ENCODE assay signal across 14 cellular contexts in genomic region chr6:142014515-142014914, GRCh38.
DNase-seq lines count a peak whose midpoint lies in the region; ATAC-seq, FAIRE-seq and TF ChIP-seq lines count a peak whose summit lies in the region.
"Had no signal": no experiment of that assay in that cellular context is flagged by ENCODE, and none has a peak within 500 bp of the region (broad histone marks: within the 10 kb centered on the region; RNA-seq: fewer than 3 reads in every experiment).

No MANE protein-coding gene starts in this region.

- H3K4me3 ChIP-seq in AG09309 (ENCODE audit: control insufficient read depth, low read depth, low read length) = no peak overlapping the region; the same call in 1 of the 2 replicates
- peak overlapping the region; percentile 44; the same call in 1 of the 2 replicates for H3K4me3 ChIP-seq in HUES48 (ENCODE audit: low read depth, low read length)
- no peak overlapping the region for H3K4me3 ChIP-seq in bronchial epithelial cell (ENCODE audit: low read depth, low read length)
- H3K4me3 ChIP-seq: K562 had no signal

- H3K9ac ChIP-seq in HUES48 (ENCODE audit: low read depth, low read length) = peak overlapping the region; percentile 50

- peak; percentile 82 for DNase-seq in AG09309 (ENCODE audit: low read depth)
- DNase-seq in bronchial epithelial cell (ENCODE audit: low read depth) = peak; percentile 91
- DNase-seq in kidney glomerular epithelial cell (lab: John Stamatoyannopoulos, UW) = peak; percentile 82
- no peak for DNase-seq in GM20000 (ENCODE audit: low spot score)
- no peak for DNase-seq in NCI-H510A (lab: John Stamatoyannopoulos, UW)
- DNase-seq: activated CD4-positive, CD25-positive, alpha-beta regulatory T cell treated with anti-CD3 and anti-CD28 coated beads, Interleukin-2, amount 50 U/mL, for 72 hours; amygdala; head of caudate nucleus; NCI-H524 treated with DMSO at 0.1 percent for 48 hours had no signal

- H3K36me3 ChIP-seq in HUES48 (ENCODE audit: control insufficient read depth, insufficient read depth, low read length) = no peaks in the 10 kb centered on the region
- H3K36me3 ChIP-seq in bronchial epithelial cell (ENCODE audit: control insufficient read depth, insufficient read depth, low read length) = no peaks in the 10 kb centered on the region

- H3K27me3 ChIP-seq in HUES48 (ENCODE audit: control insufficient read depth, insufficient read depth, low read length) (no peaks in the 10 kb centered on the region), bronchial epithelial cell (ENCODE audit: control insufficient read depth, insufficient read depth, low read length) (no peaks in the 10 kb centered on the region)

- H3K4me1 ChIP-seq in HUES48 (ENCODE audit: control insufficient read depth, insufficient read depth, low read length) = peaks cover 18% of the 10 kb centered on the region

- H3K9me3 ChIP-seq in HUES48 (ENCODE audit: control insufficient read depth, insufficient read depth, low read length) = no peaks in the 10 kb centered on the region

- ATAC-seq in GM21390 (IDR thresholded peaks at IDR 0.05; ENCODE audit: unreplicated experiment) = no peak
- no peak for ATAC-seq in GM19324 (IDR thresholded peaks at IDR 0.05; ENCODE audit: low FRiP score, unreplicated experiment)
- ATAC-seq: K562 had no signal

- peak overlapping the region; percentile 86 for H3K27ac ChIP-seq in HUES48 (ENCODE audit: low read depth, low read length)

- FAIRE-seq in bronchial epithelial cell (lab: Jason Lieb, UNC) = no peak
- FAIRE-seq: D721Med, K562 had no signal

- no peak for TF ChIP-seq CTCF in AG09309 (IDR thresholded peaks at IDR 0.05; ENCODE audit: control insufficient read depth, insufficient read depth, low read depth, low read length, missing control alignments)
- TF ChIP-seq CTCF in bronchial epithelial cell (IDR thresholded peaks at IDR 0.05; ENCODE audit: insufficient read depth, low read length, severe bottlenecking) = no peak
- no peak for TF ChIP-seq CTCF in GM20000 (IDR thresholded peaks at IDR 0.05; ENCODE audit: extremely low read depth, missing control alignments)

Comparison
In these comparisons a context has a peak if more than half of its experiments do, and no peak if none do; other contexts are left out.
1. DNase-seq: peak in AG09309 (single experiment), bronchial epithelial cell (single experiment) and kidney glomerular epithelial cell (single experiment); none in GM20000 (single experiment) and NCI-H510A (single experiment).